1 cellular context compared by ENCODE assay signal in the genomic region with DNA sequence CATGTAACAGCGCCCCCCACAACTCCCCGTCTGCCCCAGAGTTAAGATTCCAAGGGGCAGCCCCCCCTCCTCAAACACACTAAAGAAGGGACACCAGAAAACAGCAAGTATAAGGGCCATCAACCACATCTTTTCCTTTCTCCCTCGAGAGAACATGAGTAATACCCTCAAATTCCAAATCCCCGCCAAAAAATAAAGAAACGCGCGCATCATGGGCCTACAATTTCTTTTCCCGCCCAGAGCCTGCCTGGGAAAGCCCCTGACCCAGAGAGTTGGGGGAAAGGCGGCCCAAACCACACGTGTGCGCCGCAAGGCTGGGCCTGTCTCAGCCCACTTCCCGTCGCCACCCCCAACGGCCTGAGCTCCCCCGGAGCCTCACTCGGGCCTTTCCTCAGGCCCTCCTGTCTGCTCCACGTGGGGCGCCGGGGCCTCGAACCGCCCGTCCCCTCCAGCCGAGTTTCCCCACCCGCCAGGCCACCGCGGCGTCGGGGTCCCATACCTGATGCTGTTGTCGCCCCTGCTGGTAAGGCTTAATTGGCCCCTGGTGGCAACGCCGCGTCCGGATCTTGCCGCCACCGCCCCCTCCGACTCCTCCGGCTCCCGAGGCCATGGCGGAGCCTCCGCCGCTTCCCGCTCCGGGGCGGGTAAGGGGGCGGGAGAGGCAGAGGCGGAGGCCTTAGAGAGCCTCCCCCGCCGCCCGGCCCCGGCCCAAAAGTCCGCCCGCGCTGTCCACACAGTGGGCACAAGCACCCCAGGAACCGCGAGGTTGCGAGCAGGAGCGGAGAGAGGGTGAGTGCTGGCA.
TF ChIP-seq lines count a peak whose summit lies in the region.

No MANE protein-coding gene starts in this region.

TF ChIP-seq in neural cell, 6 proteins besides CTCF, POLR2A, EP300 and RAD21 (continued from another document):
- TF ChIP-seq, protein P1, sequence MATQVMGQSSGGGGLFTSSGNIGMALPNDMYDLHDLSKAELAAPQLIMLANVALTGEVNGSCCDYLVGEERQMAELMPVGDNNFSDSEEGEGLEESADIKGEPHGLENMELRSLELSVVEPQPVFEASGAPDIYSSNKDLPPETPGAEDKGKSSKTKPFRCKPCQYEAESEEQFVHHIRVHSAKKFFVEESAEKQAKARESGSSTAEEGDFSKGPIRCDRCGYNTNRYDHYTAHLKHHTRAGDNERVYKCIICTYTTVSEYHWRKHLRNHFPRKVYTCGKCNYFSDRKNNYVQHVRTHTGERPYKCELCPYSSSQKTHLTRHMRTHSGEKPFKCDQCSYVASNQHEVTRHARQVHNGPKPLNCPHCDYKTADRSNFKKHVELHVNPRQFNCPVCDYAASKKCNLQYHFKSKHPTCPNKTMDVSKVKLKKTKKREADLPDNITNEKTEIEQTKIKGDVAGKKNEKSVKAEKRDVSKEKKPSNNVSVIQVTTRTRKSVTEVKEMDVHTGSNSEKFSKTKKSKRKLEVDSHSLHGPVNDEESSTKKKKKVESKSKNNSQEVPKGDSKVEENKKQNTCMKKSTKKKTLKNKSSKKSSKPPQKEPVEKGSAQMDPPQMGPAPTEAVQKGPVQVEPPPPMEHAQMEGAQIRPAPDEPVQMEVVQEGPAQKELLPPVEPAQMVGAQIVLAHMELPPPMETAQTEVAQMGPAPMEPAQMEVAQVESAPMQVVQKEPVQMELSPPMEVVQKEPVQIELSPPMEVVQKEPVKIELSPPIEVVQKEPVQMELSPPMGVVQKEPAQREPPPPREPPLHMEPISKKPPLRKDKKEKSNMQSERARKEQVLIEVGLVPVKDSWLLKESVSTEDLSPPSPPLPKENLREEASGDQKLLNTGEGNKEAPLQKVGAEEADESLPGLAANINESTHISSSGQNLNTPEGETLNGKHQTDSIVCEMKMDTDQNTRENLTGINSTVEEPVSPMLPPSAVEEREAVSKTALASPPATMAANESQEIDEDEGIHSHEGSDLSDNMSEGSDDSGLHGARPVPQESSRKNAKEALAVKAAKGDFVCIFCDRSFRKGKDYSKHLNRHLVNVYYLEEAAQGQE (IDR thresholded peaks at IDR 0.05; ENCODE audit: borderline replicate concordance): no peak
